In the genomic region with DNA sequence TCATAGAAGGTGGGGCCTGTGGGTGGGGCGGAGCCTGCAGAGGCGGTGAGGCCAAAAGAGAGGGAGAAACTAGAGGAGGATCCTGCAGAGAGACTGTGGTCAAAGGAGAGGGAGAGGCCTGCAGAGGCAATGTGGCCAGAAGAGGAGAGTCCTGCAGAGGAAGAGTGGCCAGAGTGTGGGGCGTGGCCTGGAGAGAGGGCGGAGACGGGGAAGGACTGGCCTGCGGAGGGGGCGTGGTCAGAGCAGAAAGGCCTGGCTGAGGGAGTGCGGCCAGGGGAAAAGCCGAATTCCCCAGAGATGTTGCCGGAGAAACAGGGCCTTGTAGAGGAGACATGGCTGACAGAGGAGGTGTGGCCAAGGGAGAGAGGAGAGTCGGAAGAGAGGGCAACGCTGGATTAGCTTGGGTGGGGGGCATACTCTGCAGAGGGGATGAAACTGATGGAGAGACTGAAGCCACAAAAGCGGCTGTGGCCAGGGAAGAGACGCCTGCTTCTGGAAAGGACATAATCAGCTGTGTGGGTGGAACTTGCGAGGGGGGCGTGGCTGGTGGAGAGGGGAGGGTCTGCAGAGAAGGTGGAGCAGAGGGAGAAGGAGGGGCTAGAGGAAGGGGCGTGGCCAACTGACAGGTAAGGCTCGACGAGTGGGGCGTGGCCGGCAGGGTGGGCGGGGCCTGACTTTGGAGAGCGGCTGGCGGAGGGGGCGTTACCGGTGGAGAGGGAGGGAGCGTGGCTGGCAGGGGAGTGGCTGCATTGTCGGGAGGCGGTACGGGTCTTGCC, we compare ENCODE assay signal across 8 cellular contexts. TPM values are rescaled to one million over a fixed set of nuclear protein-coding genes. Genes with fewer than 3 reads are reported as not detected.
A peak's percentile ranks its signal among the peaks of the same experiment; 100 is the strongest.
DNase-seq lines count a peak whose midpoint lies in the region; ATAC-seq lines count a peak whose summit lies in the region.

No MANE protein-coding gene starts in this region.

- DNase-seq in C1 segment of cervical spinal cord (lab: John Stamatoyannopoulos, UW) (peak in 9 of 14 donors; percentile 17 to 59 (median 43)), HT1080 (ENCODE audit: low read depth) (peak; percentile 85), RPMI8226 (peak; percentile 96), fibroblast of gingiva (ENCODE audit: low read depth) (peak; percentile 91)
- DNase-seq in activated T-helper 1 cell treated with anti-CD3 and anti-CD28 coated beads, Interleukin-12 subunit alpha, Interleukin-12 subunit beta, Interleukin-2, Interleukin-4 antibody, amounts not matched to agents 30 ng/mL and 10 ng/mL and 1 ng/mL, durations not matched to agents 14 hours and 24 hours and 36 hours (ENCODE audit: low spot score) = peak; percentile 73
- DNase-seq in natural killer cell treated with Interleukin-12 subunit alpha and Interleukin-12 subunit beta and Interleukin-15 and Interleukin-18, amount 100 ng/mL, for 72 hours (ENCODE audit: low spot score) = peak; percentile 81
- peak; percentile 80 for DNase-seq in stimulated activated naive B cell treated with anti-CD40 and anti-IgM and Interleukin-4, amounts not matched to agents 10 μg/mL and 1 μg/mL and 100 μg/mL, for 72 hours

- no peaks in the 10 kb centered on the region for H3K9me3 Mint-ChIP-seq in activated T-helper 1 cell treated with anti-CD3 and anti-CD28 coated beads, Interleukin-12 subunit alpha, Interleukin-12 subunit beta, Interleukin-2, Interleukin-4 antibody, amounts not matched to agents 30 ng/mL and 10 ng/mL and 1 ng/mL, durations not matched to agents 14 hours and 24 hours and 36 hours
- no peaks in the 10 kb centered on the region for H3K9me3 Mint-ChIP-seq in natural killer cell treated with Interleukin-12 subunit alpha and Interleukin-12 subunit beta and Interleukin-15 and Interleukin-18, amount 100 ng/mL, for 72 hours
- peaks cover 5% of the 10 kb centered on the region in 2 donors for H3K9me3 Mint-ChIP-seq in stimulated activated naive B cell treated with anti-CD40 and anti-IgM and Interleukin-4, amounts not matched to agents 10 μg/mL and 1 μg/mL and 100 μg/mL, for 72 hours

- H3K4me1 Mint-ChIP-seq in activated T-helper 1 cell treated with anti-CD3 and anti-CD28 coated beads, Interleukin-12 subunit alpha, Interleukin-12 subunit beta, Interleukin-2, Interleukin-4 antibody, amounts not matched to agents 30 ng/mL and 10 ng/mL and 1 ng/mL, durations not matched to agents 14 hours and 24 hours and 36 hours (ENCODE audit: low read depth) = peaks cover 14% of the 10 kb centered on the region
- H3K4me1 Mint-ChIP-seq in natural killer cell treated with Interleukin-12 subunit alpha and Interleukin-12 subunit beta and Interleukin-15 and Interleukin-18, amount 100 ng/mL, for 72 hours (ENCODE audit: low read depth in 2 of 2) = peaks cover 13 to 29% of the 10 kb centered on the region in 2 donors
- peaks cover 34 to 51% of the 10 kb centered on the region in 2 donors for H3K4me1 Mint-ChIP-seq in stimulated activated naive B cell treated with anti-CD40 and anti-IgM and Interleukin-4, amounts not matched to agents 10 μg/mL and 1 μg/mL and 100 μg/mL, for 72 hours

- H3K27me3 Mint-ChIP-seq in activated T-helper 1 cell treated with anti-CD3 and anti-CD28 coated beads, Interleukin-12 subunit alpha, Interleukin-12 subunit beta, Interleukin-2, Interleukin-4 antibody, amounts not matched to agents 30 ng/mL and 10 ng/mL and 1 ng/mL, durations not matched to agents 14 hours and 24 hours and 36 hours (ENCODE audit: insufficient read depth) = peaks cover 45% of the 10 kb centered on the region
- H3K27me3 Mint-ChIP-seq in natural killer cell treated with Interleukin-12 subunit alpha and Interleukin-12 subunit beta and Interleukin-15 and Interleukin-18, amount 100 ng/mL, for 72 hours = peaks cover 12% of the 10 kb centered on the region in 2 donors
- peaks cover 56 to 72% of the 10 kb centered on the region in 2 donors for H3K27me3 Mint-ChIP-seq in stimulated activated naive B cell treated with anti-CD40 and anti-IgM and Interleukin-4, amounts not matched to agents 10 μg/mL and 1 μg/mL and 100 μg/mL, for 72 hours

- no peaks in the 10 kb centered on the region for H3K36me3 Mint-ChIP-seq in activated T-helper 1 cell treated with anti-CD3 and anti-CD28 coated beads, Interleukin-12 subunit alpha, Interleukin-12 subunit beta, Interleukin-2, Interleukin-4 antibody, amounts not matched to agents 30 ng/mL and 10 ng/mL and 1 ng/mL, durations not matched to agents 14 hours and 24 hours and 36 hours (ENCODE audit: low read depth)
- peaks cover 7% of the 10 kb centered on the region for H3K36me3 Mint-ChIP-seq in natural killer cell treated with Interleukin-12 subunit alpha and Interleukin-12 subunit beta and Interleukin-15 and Interleukin-18, amount 100 ng/mL, for 72 hours
- H3K36me3 Mint-ChIP-seq in stimulated activated naive B cell treated with anti-CD40 and anti-IgM and Interleukin-4, amounts not matched to agents 10 μg/mL and 1 μg/mL and 100 μg/mL, for 72 hours = no peaks in the 10 kb centered on the region

- peak; percentile 0 to 7 for ATAC-seq in natural killer cell treated with Interleukin-12 subunit alpha and Interleukin-12 subunit beta and Interleukin-15 and Interleukin-18, amount 100 ng/mL, for 72 hours
- peak; percentile 33 to 41 for ATAC-seq in stimulated activated naive B cell treated with anti-CD40 and anti-IgM and Interleukin-4, amounts not matched to agents 10 μg/mL and 1 μg/mL and 100 μg/mL, for 72 hours (replicated peaks)
- no peak for ATAC-seq in GM21423 (IDR thresholded peaks at IDR 0.05; ENCODE audit: unreplicated experiment)

- intact Hi-C loops in activated T-helper 1 cell treated with anti-CD3 and anti-CD28 coated beads, Interleukin-12 subunit alpha, Interleukin-12 subunit beta, Interleukin-2, Interleukin-4 antibody, amounts not matched to agents 30 ng/mL and 10 ng/mL and 1 ng/mL, durations not matched to agents 14 hours and 24 hours and 36 hours (cut with micrococcal nuclease) = loop anchor here (2.0 kb wide), 2 partner anchors 71 to 675 kb away; partner anchors contain the start of gene TIMM44

- peak overlapping the region; percentile 53 for H3K27ac Mint-ChIP-seq in activated T-helper 1 cell treated with anti-CD3 and anti-CD28 coated beads, Interleukin-12 subunit alpha, Interleukin-12 subunit beta, Interleukin-2, Interleukin-4 antibody, amounts not matched to agents 30 ng/mL and 10 ng/mL and 1 ng/mL, durations not matched to agents 14 hours and 24 hours and 36 hours
- H3K27ac Mint-ChIP-seq in natural killer cell treated with Interleukin-12 subunit alpha and Interleukin-12 subunit beta and Interleukin-15 and Interleukin-18, amount 100 ng/mL, for 72 hours = peak overlapping the region in 1 of 2 donors; percentile 13
- peak overlapping the region; percentile 83 for H3K27ac Mint-ChIP-seq in stimulated activated naive B cell treated with anti-CD40 and anti-IgM and Interleukin-4, amounts not matched to agents 10 μg/mL and 1 μg/mL and 100 μg/mL, for 72 hours

- H3K4me3 Mint-ChIP-seq in activated T-helper 1 cell treated with anti-CD3 and anti-CD28 coated beads, Interleukin-12 subunit alpha, Interleukin-12 subunit beta, Interleukin-2, Interleukin-4 antibody, amounts not matched to agents 30 ng/mL and 10 ng/mL and 1 ng/mL, durations not matched to agents 14 hours and 24 hours and 36 hours = peak overlapping the region; percentile 64
- H3K4me3 Mint-ChIP-seq in natural killer cell treated with Interleukin-12 subunit alpha and Interleukin-12 subunit beta and Interleukin-15 and Interleukin-18, amount 100 ng/mL, for 72 hours = peak overlapping the region; percentile 65
- H3K4me3 Mint-ChIP-seq in stimulated activated naive B cell treated with anti-CD40 and anti-IgM and Interleukin-4, amounts not matched to agents 10 μg/mL and 1 μg/mL and 100 μg/mL, for 72 hours = peak overlapping the region; percentile 73 to 81

RNA-seq across cellular contexts. Expression of gene PRR36, which starts 2.5 kb away (rescaled TPM):
- total RNA-seq in HT1080 (2014; rRNA removed; shearing (Covaris generic)) = 0.02 TPM in 1 of 2 replicates, not detected in the other
- 0.05 and 0.11 TPM in 2 replicates for polyA plus RNA-seq in HT1080 (2015; cell fraction: cytosol; rRNA removed)
- 0.06 and 0.07 TPM in 2 replicates for polyA plus RNA-seq in HT1080 (2015; cell fraction: nucleus; rRNA removed)
- total RNA-seq in activated T-helper 1 cell treated with anti-CD3 and anti-CD28 coated beads, Interleukin-12 subunit alpha, Interleukin-12 subunit beta, Interleukin-2, Interleukin-4 antibody, amounts not matched to agents 30 ng/mL and 10 ng/mL and 1 ng/mL, durations not matched to agents 14 hours and 24 hours and 36 hours = 0.05 and 0.17 TPM in 2 replicates
- total RNA-seq in natural killer cell treated with Interleukin-12 subunit alpha and Interleukin-12 subunit beta and Interleukin-15 and Interleukin-18, amount 100 ng/mL, for 72 hours = not detected

RNA-seq across cellular contexts. Expression of gene LRRC8E, which starts 16.6 kb away (rescaled TPM):
- total RNA-seq in HT1080 (2014; rRNA removed; shearing (Covaris generic)) = 11.7 and 14.2 TPM in 2 replicates
- polyA plus RNA-seq in HT1080 (2015; cell fraction: cytosol; rRNA removed) = 5.2 and 5.5 TPM in 2 replicates
- polyA plus RNA-seq in HT1080 (2015; cell fraction: nucleus; rRNA removed) = 11.6 and 13.0 TPM in 2 replicates
- not detected in 2 replicates for total RNA-seq in activated T-helper 1 cell treated with anti-CD3 and anti-CD28 coated beads, Interleukin-12 subunit alpha, Interleukin-12 subunit beta, Interleukin-2, Interleukin-4 antibody, amounts not matched to agents 30 ng/mL and 10 ng/mL and 1 ng/mL, durations not matched to agents 14 hours and 24 hours and 36 hours
- not detected for total RNA-seq in natural killer cell treated with Interleukin-12 subunit alpha and Interleukin-12 subunit beta and Interleukin-15 and Interleukin-18, amount 100 ng/mL, for 72 hours

RNA-seq across cellular contexts. Expression of gene MAP2K7, which starts 32.0 kb away (rescaled TPM):
- 16.9 and 22.0 TPM in 2 replicates for total RNA-seq in HT1080 (2014; rRNA removed; shearing (Covaris generic))
- polyA plus RNA-seq in HT1080 (2015; cell fraction: cytosol; rRNA removed) = 22.0 and 22.4 TPM in 2 replicates
- 42.5 and 47.1 TPM in 2 replicates for polyA plus RNA-seq in HT1080 (2015; cell fraction: nucleus; rRNA removed)
- 47.6 and 51.9 TPM in 2 replicates for total RNA-seq in activated T-helper 1 cell treated with anti-CD3 and anti-CD28 coated beads, Interleukin-12 subunit alpha, Interleukin-12 subunit beta, Interleukin-2, Interleukin-4 antibody, amounts not matched to agents 30 ng/mL and 10 ng/mL and 1 ng/mL, durations not matched to agents 14 hours and 24 hours and 36 hours
- 10 to 100 TPM; 45.2 to 47.1 TPM for total RNA-seq in natural killer cell treated with Interleukin-12 subunit alpha and Interleukin-12 subunit beta and Interleukin-15 and Interleukin-18, amount 100 ng/mL, for 72 hours

RNA-seq across cellular contexts. Expression of gene EVI5L, which starts 41.7 kb away (rescaled TPM):
- 1.3 and 3.2 TPM in 2 replicates for total RNA-seq in HT1080 (2014; rRNA removed; shearing (Covaris generic))
- 7.0 and 7.9 TPM in 2 replicates for polyA plus RNA-seq in HT1080 (2015; cell fraction: cytosol; rRNA removed)
- 8.2 and 14.7 TPM in 2 replicates for polyA plus RNA-seq in HT1080 (2015; cell fraction: nucleus; rRNA removed)
- total RNA-seq in activated T-helper 1 cell treated with anti-CD3 and anti-CD28 coated beads, Interleukin-12 subunit alpha, Interleukin-12 subunit beta, Interleukin-2, Interleukin-4 antibody, amounts not matched to agents 30 ng/mL and 10 ng/mL and 1 ng/mL, durations not matched to agents 14 hours and 24 hours and 36 hours = 4.4 TPM in 2 replicates
- 10 to 100 TPM in 1 of 2 donors, 1 to 10 TPM in 1; 7.8 to 11.5 TPM for total RNA-seq in natural killer cell treated with Interleukin-12 subunit alpha and Interleukin-12 subunit beta and Interleukin-15 and Interleukin-18, amount 100 ng/mL, for 72 hours

RNA-seq across cellular contexts. Expression of gene TGFBR3L, which starts 42.9 kb away (rescaled TPM):
- total RNA-seq in HT1080 (2014; rRNA removed; shearing (Covaris generic)) = 0.70 and 2.2 TPM in 2 replicates
- 4.0 and 4.7 TPM in 2 replicates for polyA plus RNA-seq in HT1080 (2015; cell fraction: cytosol; rRNA removed)
- 0.86 and 2.0 TPM in 2 replicates for polyA plus RNA-seq in HT1080 (2015; cell fraction: nucleus; rRNA removed)
- 6.9 and 7.5 TPM in 2 replicates for total RNA-seq in activated T-helper 1 cell treated with anti-CD3 and anti-CD28 coated beads, Interleukin-12 subunit alpha, Interleukin-12 subunit beta, Interleukin-2, Interleukin-4 antibody, amounts not matched to agents 30 ng/mL and 10 ng/mL and 1 ng/mL, durations not matched to agents 14 hours and 24 hours and 36 hours
- total RNA-seq in natural killer cell treated with Interleukin-12 subunit alpha and Interleukin-12 subunit beta and Interleukin-15 and Interleukin-18, amount 100 ng/mL, for 72 hours = 1 to 10 TPM; 4.7 to 5.6 TPM

Comparison
In these comparisons a context has a peak if more than half of its experiments do, and no peak if none do; other contexts are left out.
1. DNase-seq: peak in every context shown above with its lines; median percentile 96 in RPMI8226; 91 in fibroblast of gingiva; 85 in HT1080; 81 in natural killer cell treated with Interleukin-12 subunit alpha and Interleukin-12 subunit beta and Interleukin-15 and Interleukin-18, amount 100 ng/mL, for 72 hours; 80 in stimulated activated naive B cell treated with anti-CD40 and anti-IgM and Interleukin-4, amounts not matched to agents 10 μg/mL and 1 μg/mL and 100 μg/mL, for 72 hours; 73 in activated T-helper 1 cell treated with anti-CD3 and anti-CD28 coated beads, Interleukin-12 subunit alpha, Interleukin-12 subunit beta, Interleukin-2, Interleukin-4 antibody, amounts not matched to agents 30 ng/mL and 10 ng/mL and 1 ng/mL, durations not matched to agents 14 hours and 24 hours and 36 hours; 43 in C1 segment of cervical spinal cord.
2. RNA of gene LRRC8E, which starts 16.6 kb away (total RNA-seq): 11.7 to 14.2 TPM in HT1080; not detected in activated T-helper 1 cell treated with anti-CD3 and anti-CD28 coated beads, Interleukin-12 subunit alpha, Interleukin-12 subunit beta, Interleukin-2, Interleukin-4 antibody, amounts not matched to agents 30 ng/mL and 10 ng/mL and 1 ng/mL, durations not matched to agents 14 hours and 24 hours and 36 hours and not detected in natural killer cell treated with Interleukin-12 subunit alpha and Interleukin-12 subunit beta and Interleukin-15 and Interleukin-18, amount 100 ng/mL, for 72 hours; every median in the first group is over 10 times any median in the second.
3. Peak in every context shown above with its lines, with median percentiles within 50 percentile points of each other: H3K4me3 Mint-ChIP-seq.